In genomic region chr22:39292002-39292401, GRCh38 we compare ENCODE assay signal across 1 cellular context.
TF ChIP-seq lines count a peak whose summit lies in the region.

No MANE protein-coding gene starts in this region.

TF ChIP-seq in K562, 482 proteins besides CTCF, POLR2A, EP300 and RAD21:
- TF ChIP-seq ZFP91 (CRISPR knock-in tag; IDR thresholded peaks at IDR 0.05): no peak
- peak; percentile 24; the same call in 1 of the 2 replicates for TF ChIP-seq NFIC (IDR thresholded peaks at IDR 0.05)
- no peak for TF ChIP-seq FOXA1 (IDR thresholded peaks at IDR 0.05; ENCODE audit: borderline replicate concordance)
- no peak for TF ChIP-seq ZNF197 (CRISPR knock-in tag; IDR thresholded peaks at IDR 0.05; ENCODE audit: low read depth)
- TF ChIP-seq HNRNPL (IDR thresholded peaks at IDR 0.05; ENCODE audit: low read depth, low read length): peak; percentile 61; the same call in 1 of the 2 replicates
